Comparison of ENCODE assay signal across 18 cellular contexts in genomic region chr1:191255354-191256057, GRCh38.
DNase-seq lines count a peak whose midpoint lies in the region; ATAC-seq and TF ChIP-seq lines count a peak whose summit lies in the region.
"Had no signal": no experiment of that assay in that cellular context is flagged by ENCODE, and none has a peak within 500 bp of the region (broad histone marks: within the 10 kb centered on the region; RNA-seq: fewer than 3 reads in every experiment).

No MANE protein-coding gene starts in this region.

- no peaks in the 10 kb centered on the region for H4K20me1 ChIP-seq in MM.1S (ENCODE audit: insufficient read depth, low read length)

- peaks cover 10% of the 10 kb centered on the region for H3K36me3 Mint-ChIP-seq in natural killer cell treated with Interleukin-12 subunit alpha and Interleukin-12 subunit beta and Interleukin-15 and Interleukin-18, amount 100 ng/mL, for 72 hours

- H3K4me1 ChIP-seq in MM.1S (ENCODE audit: low read length) (no peaks in the 10 kb centered on the region), left ventricle myocardium inferior (no peaks in the 10 kb centered on the region), foreskin keratinocyte (no peaks in the 10 kb centered on the region)
- H3K4me1 ChIP-seq: Caco-2, SJSA1, tibial artery had no signal

- H3K4me2 ChIP-seq in MM.1S (ENCODE audit: low read depth, low read length) = no peak overlapping the region

- no peaks in the 10 kb centered on the region for H3K36me3 ChIP-seq in MM.1S (replicated peaks; ENCODE audit: insufficient read depth, low read length)
- no peaks in the 10 kb centered on the region for H3K36me3 ChIP-seq in left ventricle myocardium inferior
- H3K36me3 ChIP-seq: neutrophil, SJSA1, tibial artery had no signal

- H3K4me3 ChIP-seq in MM.1S (ENCODE audit: low read length) (no peak overlapping the region), left ventricle myocardium inferior (no peak overlapping the region)
- H3K4me3 ChIP-seq: SJSA1, tibial artery had no signal

- peak; percentile 16; the same call in 1 of the 2 replicates for TF ChIP-seq CTCF in MM.1S (IDR thresholded peaks at IDR 0.05; ENCODE audit: low read length)
- TF ChIP-seq CTCF in left ventricle myocardium inferior (IDR thresholded peaks at IDR 0.05; ENCODE audit: borderline replicate concordance) = no peak
- TF ChIP-seq CTCF in foreskin keratinocyte (conservative IDR thresholded peaks at IDR 0.05) = no peak

- no peaks in the 10 kb centered on the region for H3K9me2 ChIP-seq in MM.1S (replicated peaks; ENCODE audit: insufficient read depth, low read length)

- no peak overlapping the region for H3K27ac ChIP-seq in MM.1S (ENCODE audit: low read length)
- no peak overlapping the region for H3K27ac ChIP-seq in left ventricle myocardium inferior (replicated peaks)
- no peak overlapping the region for H3K27ac ChIP-seq in foreskin keratinocyte
- H3K27ac ChIP-seq: neutrophil, SJSA1, tibial artery had no signal

- intact Hi-C loops in left ventricle myocardium inferior (cut with micrococcal nuclease) = no loop called here

- H3K4me1 Mint-ChIP-seq in natural killer cell treated with Interleukin-12 subunit alpha and Interleukin-12 subunit beta and Interleukin-15 and Interleukin-18, amount 100 ng/mL, for 72 hours (ENCODE audit: low read depth in 2 of 2) = no peaks in the 10 kb centered on the region
- H3K4me1 Mint-ChIP-seq: activated CD4-positive, alpha-beta memory T cell treated with anti-CD3 and anti-CD28 coated beads, Interleukin-2, amount 10 ng/mL, durations not matched to agents 7 days and 5 days had no signal

- H3K9ac ChIP-seq in MM.1S (ENCODE audit: low read length) = no peak overlapping the region

- H2AFZ ChIP-seq in MM.1S (ENCODE audit: low read length) = no peak overlapping the region

- peaks cover 27% of the 10 kb centered on the region for H3K9me3 Mint-ChIP-seq in natural killer cell treated with Interleukin-12 subunit alpha and Interleukin-12 subunit beta and Interleukin-15 and Interleukin-18, amount 100 ng/mL, for 72 hours

- H3K27ac Mint-ChIP-seq in natural killer cell treated with Interleukin-12 subunit alpha and Interleukin-12 subunit beta and Interleukin-15 and Interleukin-18, amount 100 ng/mL, for 72 hours = no peak overlapping the region
- H3K27ac Mint-ChIP-seq: activated CD4-positive, alpha-beta memory T cell treated with anti-CD3 and anti-CD28 coated beads, Interleukin-2, amount 10 ng/mL, durations not matched to agents 7 days and 5 days; activated T-helper 1 cell treated with anti-CD3 and anti-CD28 coated beads, Interleukin-12 subunit alpha, Interleukin-12 subunit beta, Interleukin-2, Interleukin-4 antibody, amounts not matched to agents 30 ng/mL and 10 ng/mL and 1 ng/mL, durations not matched to agents 14 hours and 24 hours and 36 hours had no signal

- no peaks in the 10 kb centered on the region for H3F3A ChIP-seq in MM.1S (ENCODE audit: insufficient read depth, low read length)

- H3K4me3 Mint-ChIP-seq in natural killer cell treated with Interleukin-12 subunit alpha and Interleukin-12 subunit beta and Interleukin-15 and Interleukin-18, amount 100 ng/mL, for 72 hours = no peak overlapping the region
- H3K4me3 Mint-ChIP-seq: activated CD4-positive, alpha-beta memory T cell treated with anti-CD3 and anti-CD28 coated beads, Interleukin-2, amount 10 ng/mL, durations not matched to agents 7 days and 5 days; activated T-helper 1 cell treated with anti-CD3 and anti-CD28 coated beads, Interleukin-12 subunit alpha, Interleukin-12 subunit beta, Interleukin-2, Interleukin-4 antibody, amounts not matched to agents 30 ng/mL and 10 ng/mL and 1 ng/mL, durations not matched to agents 14 hours and 24 hours and 36 hours had no signal

- DNase-seq in MM.1S (peak; percentile 78), UCSD-AML1 (lab: John Stamatoyannopoulos, UW; ENCODE audit: unreplicated experiment) (peak; percentile 1), left ventricle myocardium inferior (no peak), foreskin keratinocyte (no peak)
- no peak for DNase-seq in natural killer cell treated with Interleukin-12 subunit alpha and Interleukin-12 subunit beta and Interleukin-15 and Interleukin-18, amount 100 ng/mL, for 72 hours (ENCODE audit: low spot score)
- DNase-seq: activated CD4-positive, alpha-beta memory T cell treated with anti-CD3 and anti-CD28 coated beads, Interleukin-2, amount 10 ng/mL, durations not matched to agents 7 days and 5 days; amygdala; Caco-2; glutamatergic neuron; NCI-H2171; stimulated activated CD4-positive, alpha-beta T cell treated with anti-CD3 and anti-CD28 coated beads, Interleukin-4, amount 100 ng/mL, for 24 hours; tibial artery had no signal

- H3K79me2 ChIP-seq in MM.1S (ENCODE audit: low read length) = no peaks in the 10 kb centered on the region

- H3K9me3 ChIP-seq in MM.1S (replicated peaks; ENCODE audit: insufficient read depth, low read length) (no peaks in the 10 kb centered on the region), left ventricle myocardium inferior (replicated peaks) (peaks cover 36% of the 10 kb centered on the region)
- H3K9me3 ChIP-seq: Caco-2, neutrophil, tibial artery had no signal

- H3K27me3 ChIP-seq in MM.1S (replicated peaks; ENCODE audit: insufficient read depth, low read length) (no peaks in the 10 kb centered on the region), left ventricle myocardium inferior (ENCODE audit: low read depth) (no peaks in the 10 kb centered on the region), foreskin keratinocyte (no peaks in the 10 kb centered on the region)
- H3K27me3 ChIP-seq: neutrophil, SJSA1, tibial artery had no signal

- ATAC-seq in GM18499 (IDR thresholded peaks at IDR 0.05; ENCODE audit: insufficient read depth, unreplicated experiment) = peak; percentile 51
- ATAC-seq in GM21786 (IDR thresholded peaks at IDR 0.05; ENCODE audit: unreplicated experiment) = peak; percentile 82
- no peak for ATAC-seq in HG03520 (IDR thresholded peaks at IDR 0.05; ENCODE audit: unreplicated experiment)
- ATAC-seq in natural killer cell treated with Interleukin-12 subunit alpha and Interleukin-12 subunit beta and Interleukin-15 and Interleukin-18, amount 100 ng/mL, for 72 hours = no peak
- no peak for ATAC-seq in foreskin keratinocyte

- no peaks in the 10 kb centered on the region for H3K27me3 Mint-ChIP-seq in natural killer cell treated with Interleukin-12 subunit alpha and Interleukin-12 subunit beta and Interleukin-15 and Interleukin-18, amount 100 ng/mL, for 72 hours
- H3K27me3 Mint-ChIP-seq: activated CD4-positive, alpha-beta memory T cell treated with anti-CD3 and anti-CD28 coated beads, Interleukin-2, amount 10 ng/mL, durations not matched to agents 7 days and 5 days had no signal

Comparison
In these comparisons a context has a peak if more than half of its experiments do, and no peak if none do; other contexts are left out.
1. ATAC-seq: peak in GM18499 (single experiment) and GM21786 (single experiment); none in HG03520 (single experiment), natural killer cell treated with Interleukin-12 subunit alpha and Interleukin-12 subunit beta and Interleukin-15 and Interleukin-18, amount 100 ng/mL, for 72 hours (0 of 2) and foreskin keratinocyte (single experiment).
2. DNase-seq: peak in MM.1S (single experiment) and UCSD-AML1 (single experiment); none in left ventricle myocardium inferior (single experiment), natural killer cell treated with Interleukin-12 subunit alpha and Interleukin-12 subunit beta and Interleukin-15 and Interleukin-18, amount 100 ng/mL, for 72 hours (single experiment) and foreskin keratinocyte (0 of 2).